8 cellular contexts compared by ENCODE assay signal in genomic region chr6:225121-225721, GRCh38.
DNase-seq lines count a peak whose midpoint lies in the region; ATAC-seq lines count a peak whose summit lies in the region.

No MANE protein-coding gene starts in this region.

- ATAC-seq in GM19395 (IDR thresholded peaks at IDR 0.05; ENCODE audit: unreplicated experiment) = peak; percentile 29

- peak overlapping the region; percentile 74 for H3K27ac Mint-ChIP-seq in dendritic cell treated with granulocyte-macrophage colony-stimulating factor and Interleukin-4, amounts not matched to agents 40 ng/mL and 50 ng/mL, for 4 days

- H3K4me1 Mint-ChIP-seq in dendritic cell treated with granulocyte-macrophage colony-stimulating factor and Interleukin-4, amounts not matched to agents 40 ng/mL and 50 ng/mL, for 4 days (ENCODE audit: low read depth) = peaks cover 73% of the 10 kb centered on the region

- DNase-seq in activated CD4-positive, alpha-beta T cell treated with anti-CD3 and anti-CD28 coated beads for 1 hour = peak; percentile 41
- DNase-seq in stimulated activated CD4-positive, alpha-beta T cell treated with anti-CD3 and anti-CD28 coated beads, Interleukin-4, amount 100 ng/mL, for 48 hours (ENCODE audit: low read depth in 2 of 2) = peak; percentile 55 to 68
- DNase-seq in amniotic stem cell (lab: John Stamatoyannopoulos, UW) (no peak), SIG-M5 (lab: John Stamatoyannopoulos, UW) (no peak), DMS79 (lab: John Stamatoyannopoulos, UW) (no peak), GM03348 (ENCODE audit: low spot score) (no peak)

- H3K27me3 Mint-ChIP-seq in dendritic cell treated with granulocyte-macrophage colony-stimulating factor and Interleukin-4, amounts not matched to agents 40 ng/mL and 50 ng/mL, for 4 days = no peaks in the 10 kb centered on the region

- no peaks in the 10 kb centered on the region for H3K9me3 Mint-ChIP-seq in dendritic cell treated with granulocyte-macrophage colony-stimulating factor and Interleukin-4, amounts not matched to agents 40 ng/mL and 50 ng/mL, for 4 days

- no peak overlapping the region for H3K4me3 Mint-ChIP-seq in dendritic cell treated with granulocyte-macrophage colony-stimulating factor and Interleukin-4, amounts not matched to agents 40 ng/mL and 50 ng/mL, for 4 days

- intact Hi-C loops in dendritic cell treated with granulocyte-macrophage colony-stimulating factor and Interleukin-4, amounts not matched to agents 40 ng/mL and 50 ng/mL, for 4 days (cut with micrococcal nuclease) = loop anchor here (10.0 kb wide), 1 partner anchor 180 kb away; no protein-coding TSS in a partner anchor

- H3K36me3 Mint-ChIP-seq in dendritic cell treated with granulocyte-macrophage colony-stimulating factor and Interleukin-4, amounts not matched to agents 40 ng/mL and 50 ng/mL, for 4 days (ENCODE audit: low read depth) = no peaks in the 10 kb centered on the region

Comparison
In these comparisons a context has a peak if more than half of its experiments do, and no peak if none do; other contexts are left out.
1. DNase-seq: peak in activated CD4-positive, alpha-beta T cell treated with anti-CD3 and anti-CD28 coated beads for 1 hour (single experiment) and stimulated activated CD4-positive, alpha-beta T cell treated with anti-CD3 and anti-CD28 coated beads, Interleukin-4, amount 100 ng/mL, for 48 hours (2 of 2); none in amniotic stem cell (single experiment), SIG-M5 (single experiment), DMS79 (single experiment) and GM03348 (single experiment).